In genomic region chr10:44878704-44879530, GRCh38 we compare ENCODE assay signal across 8 cellular contexts. TPM values are rescaled to one million over a fixed set of nuclear protein-coding genes. Genes with fewer than 3 reads are reported as not detected.
A peak's percentile ranks its signal among the peaks of the same experiment; 100 is the strongest.
DNase-seq lines count a peak whose midpoint lies in the region; ATAC-seq and TF ChIP-seq lines count a peak whose summit lies in the region.

No MANE protein-coding gene starts in this region.

- DNase-seq in NCI-H2107 treated with DMSO at 0.1 percent for 48 hours (lab: John Stamatoyannopoulos, UW; ENCODE audit: unreplicated experiment): peak; percentile 12
- no peak for DNase-seq in NCI-H2107 (lab: John Stamatoyannopoulos, UW)
- DNase-seq in NOMO-1 treated with dmso at 0.1 percent for 144 hours (lab: John Stamatoyannopoulos, UW; ENCODE audit: unreplicated experiment): peak; percentile 14
- peak; percentile 76 to 80 for DNase-seq in activated T-cell treated with anti-CD3 and anti-CD28 coated beads, Interleukin-2, amount 50 U/mL, for 72 hours
- DNase-seq in esophagus squamous epithelium (lab: John Stamatoyannopoulos, UW): no peak
- DNase-seq in stimulated activated CD8-positive, alpha-beta memory T cell treated with anti-CD3 and anti-CD28 coated beads, Interleukin-2, amount 100 ng/mL, for 1 hour (ENCODE audit: low read depth in 2 of 2): peak; percentile 50 to 58

- intact Hi-C loops in esophagus squamous epithelium (cut with DNase I): no loop called here

- H3K27me3 Mint-ChIP-seq in activated T-cell treated with anti-CD3 and anti-CD28 coated beads, Interleukin-2, amount 50 U/mL, for 72 hours (ENCODE audit: low read depth): peaks cover 32% of the 10 kb centered on the region

- H3K27ac ChIP-seq in esophagus squamous epithelium (peak overlapping the region; percentile 46 to 90 (median 80)), mucosa of rectum (ENCODE audit: low read depth in 2 of 2, low read length in 2 of 2) (peak overlapping the region in 1 of 2 donors; percentile 9)

- no peaks in the 10 kb centered on the region for H3K36me3 ChIP-seq in esophagus squamous epithelium
- no peaks in the 10 kb centered on the region for H3K36me3 ChIP-seq in mucosa of rectum (ENCODE audit: control insufficient read depth in 2 of 2, insufficient read depth in 2 of 2, low read length in 2 of 2)

- no peaks in the 10 kb centered on the region for H3K36me3 Mint-ChIP-seq in activated T-cell treated with anti-CD3 and anti-CD28 coated beads, Interleukin-2, amount 50 U/mL, for 72 hours (ENCODE audit: insufficient read depth in 2 of 2)

- H3K4me1 ChIP-seq in esophagus squamous epithelium: peaks cover 14 to 20% (median 19%) of the 10 kb centered on the region in 3 donors
- peaks cover 3 to 14% of the 10 kb centered on the region in 2 donors for H3K4me1 ChIP-seq in mucosa of rectum (ENCODE audit: control insufficient read depth in 2 of 2, insufficient read depth in 2 of 2, low read length in 2 of 2)

- H3K9me3 ChIP-seq in esophagus squamous epithelium: no peaks in the 10 kb centered on the region
- no peaks in the 10 kb centered on the region for H3K9me3 ChIP-seq in mucosa of rectum (ENCODE audit: control insufficient read depth in 2 of 2, low read length in 2 of 2)

- H3K27ac Mint-ChIP-seq in activated T-cell treated with anti-CD3 and anti-CD28 coated beads, Interleukin-2, amount 50 U/mL, for 72 hours: no peak overlapping the region

- WGBS in esophagus squamous epithelium, 2 donors: 3 to 7% methylated on average over 15 to 19 of the region's 30 CpGs

- H3K27me3 ChIP-seq in esophagus squamous epithelium (peaks cover 0 to 21% (median 0%) of the 10 kb centered on the region in 4 donors), mucosa of rectum (ENCODE audit: control insufficient read depth in 2 of 2, insufficient read depth in 2 of 2, low read length in 2 of 2) (peaks cover 0 to 1% of the 10 kb centered on the region in 2 donors)

- TF ChIP-seq CTCF in esophagus squamous epithelium (IDR thresholded peaks at IDR 0.05): no peak

- peak overlapping the region; percentile 17 to 69 (median 43) for H3K4me3 ChIP-seq in esophagus squamous epithelium
- H3K4me3 ChIP-seq in mucosa of rectum (ENCODE audit: low read length in 2 of 2): peak overlapping the region; percentile 62 to 76

- no peaks in the 10 kb centered on the region for H3K9me3 Mint-ChIP-seq in activated T-cell treated with anti-CD3 and anti-CD28 coated beads, Interleukin-2, amount 50 U/mL, for 72 hours

- peaks cover 12% of the 10 kb centered on the region for H3K4me1 Mint-ChIP-seq in activated T-cell treated with anti-CD3 and anti-CD28 coated beads, Interleukin-2, amount 50 U/mL, for 72 hours (ENCODE audit: low read depth)

- peak in 1 of 4 donors; percentile 11 for TF ChIP-seq POLR2A in esophagus squamous epithelium (IDR thresholded peaks at IDR 0.05)

- peak; percentile 92 for ATAC-seq in HG03460 (IDR thresholded peaks at IDR 0.05; ENCODE audit: unreplicated experiment)
- ATAC-seq in activated T-cell treated with anti-CD3 and anti-CD28 coated beads, Interleukin-2, amount 50 U/mL, for 72 hours (replicated peaks in 1 of 2): peak; percentile 88 to 92

- peak overlapping the region; percentile 84 to 87 for H3K4me3 Mint-ChIP-seq in activated T-cell treated with anti-CD3 and anti-CD28 coated beads, Interleukin-2, amount 50 U/mL, for 72 hours

- H3K9ac ChIP-seq in mucosa of rectum (ENCODE audit: low read depth in 1 of 2, low read length in 2 of 2): peak overlapping the region; percentile 59 to 66

RNA-seq across cellular contexts. Expression of gene TMEM72, which starts 32.2 kb away (rescaled TPM):
- total RNA-seq in activated T-cell treated with anti-CD3 and anti-CD28 coated beads, Interleukin-2, amount 50 U/mL, for 72 hours: not detected
- total RNA-seq in esophagus squamous epithelium: not detected

Comparison
In these comparisons a context has a peak if more than half of its experiments do, and no peak if none do; other contexts are left out.
1. DNase-seq: peak in NCI-H2107 treated with DMSO at 0.1 percent for 48 hours (single experiment), NOMO-1 treated with dmso at 0.1 percent for 144 hours (single experiment), activated T-cell treated with anti-CD3 and anti-CD28 coated beads, Interleukin-2, amount 50 U/mL, for 72 hours (2 of 2) and stimulated activated CD8-positive, alpha-beta memory T cell treated with anti-CD3 and anti-CD28 coated beads, Interleukin-2, amount 100 ng/mL, for 1 hour (2 of 2); none in NCI-H2107 (single experiment) and esophagus squamous epithelium (single experiment).